Comparison of ENCODE assay signal across 8 cellular contexts in the genomic region with DNA sequence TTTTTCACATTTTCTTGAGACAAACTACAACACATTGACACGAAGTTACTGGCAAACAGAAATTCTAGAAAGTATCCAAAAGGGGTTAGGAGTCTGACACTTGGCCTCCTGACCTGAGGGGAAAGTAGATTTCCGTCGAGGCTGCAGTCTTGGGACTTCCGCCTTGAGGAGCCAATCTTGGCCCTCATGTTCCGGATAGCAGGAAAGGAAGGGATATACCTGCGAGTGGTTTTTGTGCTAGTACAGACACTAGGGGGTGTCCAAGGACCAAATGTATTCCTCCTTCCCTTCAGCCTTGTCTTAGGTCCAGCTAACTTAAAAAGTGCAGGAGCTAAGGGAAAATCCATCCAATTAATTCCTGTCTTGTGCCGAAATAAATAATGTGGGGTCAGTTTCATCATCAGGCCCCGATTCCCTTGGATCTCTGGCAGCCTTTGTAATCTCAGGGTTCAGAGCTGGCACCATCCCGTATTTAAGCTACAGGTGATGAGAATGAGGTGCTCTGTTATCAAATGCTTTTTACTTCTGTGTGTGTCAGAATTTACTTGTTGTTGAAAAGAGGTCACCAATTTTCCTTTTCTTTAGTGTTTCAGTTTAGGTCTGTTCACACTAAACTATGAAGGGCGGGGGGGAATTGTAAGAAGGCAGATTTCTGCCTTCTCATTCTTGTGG.
A peak's percentile ranks its signal among the peaks of the same experiment; 100 is the strongest.
DNase-seq lines count a peak whose midpoint lies in the region; FAIRE-seq and TF ChIP-seq lines count a peak whose summit lies in the region.

No MANE protein-coding gene starts in this region.

- H3K27ac ChIP-seq in HEK293 (ENCODE audit: extremely low read depth, low read depth, low read length): no peak overlapping the region

- H3K4me1 ChIP-seq in HEK293 (ENCODE audit: control insufficient read depth, insufficient read depth, low read length): no peaks in the 10 kb centered on the region

- DNase-seq in GM12865 (ENCODE audit: low read depth) (peak; percentile 66), OCI-M1 (lab: John Stamatoyannopoulos, UW) (peak; percentile 91), choroid plexus epithelial cell (ENCODE audit: low read depth) (peak; percentile 92), lung microvascular endothelial cell (ENCODE audit: low read depth in 2 of 2) (peak; percentile 69 to 80)
- DNase-seq in activated CD8-positive, alpha-beta memory T cell treated with anti-CD3 and anti-CD28 coated beads, Interleukin-2, amount 50 U/mL, for 48 hours: no peak

- POLR2A ChIA-PET in HEK293 (lab: Yijun Ruan, JAX): interaction anchor here (0.6 kb wide), 1 partner anchor 164 kb away, joined by 7 read pairs; no protein-coding TSS in a partner anchor

- H3K4me3 ChIP-seq in GM12865 (ENCODE audit: low read depth, low read length) (no peak overlapping the region), HEK293 (ENCODE audit: low read depth, low read length) (no peak overlapping the region), choroid plexus epithelial cell (ENCODE audit: low read depth, low read length) (no peak overlapping the region)

- no peaks in the 10 kb centered on the region for H3K36me3 ChIP-seq in HEK293 (ENCODE audit: control insufficient read depth in 2 of 2, insufficient read depth in 1 of 2, low read length in 2 of 2)

- FAIRE-seq in A204.1 (lab: Jason Lieb, UNC): peak; percentile 76

- TF ChIP-seq CTCF in GM12865 (IDR thresholded peaks at IDR 0.05; ENCODE audit: insufficient read depth, low read depth, low read length, missing control alignments) (peak; percentile 61), HEK293 (tag by site-specific recombination; IDR thresholded peaks at IDR 0.05) (peak; percentile 74), LNCAP (IDR thresholded peaks at IDR 0.05) (peak; percentile 45), choroid plexus epithelial cell (conservative IDR thresholded peaks at IDR 0.05; ENCODE audit: low read depth, low read length) (peak; percentile 88)

- CTCF ChIA-PET in HEK293 (lab: Yijun Ruan, JAX): interaction anchor here (0.7 to 1.8 kb wide), 11 partner anchors 14 to 497 kb away, joined by 3 to 9 read pairs (median 3); no protein-coding TSS in a partner anchor

- no peaks in the 10 kb centered on the region for H3K9me3 ChIP-seq in HEK293 (ENCODE audit: control insufficient read depth, insufficient read depth, low read depth, low read length)

TF ChIP-seq in HEK293, 187 proteins besides CTCF, POLR2A, EP300 and RAD21:
- TF ChIP-seq, protein P1, sequence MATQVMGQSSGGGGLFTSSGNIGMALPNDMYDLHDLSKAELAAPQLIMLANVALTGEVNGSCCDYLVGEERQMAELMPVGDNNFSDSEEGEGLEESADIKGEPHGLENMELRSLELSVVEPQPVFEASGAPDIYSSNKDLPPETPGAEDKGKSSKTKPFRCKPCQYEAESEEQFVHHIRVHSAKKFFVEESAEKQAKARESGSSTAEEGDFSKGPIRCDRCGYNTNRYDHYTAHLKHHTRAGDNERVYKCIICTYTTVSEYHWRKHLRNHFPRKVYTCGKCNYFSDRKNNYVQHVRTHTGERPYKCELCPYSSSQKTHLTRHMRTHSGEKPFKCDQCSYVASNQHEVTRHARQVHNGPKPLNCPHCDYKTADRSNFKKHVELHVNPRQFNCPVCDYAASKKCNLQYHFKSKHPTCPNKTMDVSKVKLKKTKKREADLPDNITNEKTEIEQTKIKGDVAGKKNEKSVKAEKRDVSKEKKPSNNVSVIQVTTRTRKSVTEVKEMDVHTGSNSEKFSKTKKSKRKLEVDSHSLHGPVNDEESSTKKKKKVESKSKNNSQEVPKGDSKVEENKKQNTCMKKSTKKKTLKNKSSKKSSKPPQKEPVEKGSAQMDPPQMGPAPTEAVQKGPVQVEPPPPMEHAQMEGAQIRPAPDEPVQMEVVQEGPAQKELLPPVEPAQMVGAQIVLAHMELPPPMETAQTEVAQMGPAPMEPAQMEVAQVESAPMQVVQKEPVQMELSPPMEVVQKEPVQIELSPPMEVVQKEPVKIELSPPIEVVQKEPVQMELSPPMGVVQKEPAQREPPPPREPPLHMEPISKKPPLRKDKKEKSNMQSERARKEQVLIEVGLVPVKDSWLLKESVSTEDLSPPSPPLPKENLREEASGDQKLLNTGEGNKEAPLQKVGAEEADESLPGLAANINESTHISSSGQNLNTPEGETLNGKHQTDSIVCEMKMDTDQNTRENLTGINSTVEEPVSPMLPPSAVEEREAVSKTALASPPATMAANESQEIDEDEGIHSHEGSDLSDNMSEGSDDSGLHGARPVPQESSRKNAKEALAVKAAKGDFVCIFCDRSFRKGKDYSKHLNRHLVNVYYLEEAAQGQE (tag by site-specific recombination; IDR thresholded peaks at IDR 0.05): peak; percentile 27; the same call in 1 of the 2 replicates
- TF ChIP-seq ZNF654 (tag by site-specific recombination; IDR thresholded peaks at IDR 0.05; ENCODE audit: low read depth) (peak; percentile 88), IKZF3 (tag by site-specific recombination; IDR thresholded peaks at IDR 0.05) (peak; percentile 72), ZFP37 (tag by site-specific recombination; IDR thresholded peaks at IDR 0.05) (0 out of 2 replicates have a peak, but pooled peaks have one; percentile 33), SCRT2 (tag by site-specific recombination; IDR thresholded peaks at IDR 0.05) (peak; percentile 71), ZNF792 (tag by site-specific recombination; IDR thresholded peaks at IDR 0.05) (no peak), SETDB1 (IDR thresholded peaks at IDR 0.05; ENCODE audit: insufficient read length, low read length) (peak; percentile 13), ZSCAN30 (tag by site-specific recombination; IDR thresholded peaks at IDR 0.05) (peak; percentile 68; the same call in 1 of the 2 replicates), ZBTB10 (tag by site-specific recombination; IDR thresholded peaks at IDR 0.05) (no peak)
- TF ChIP-seq, protein P2, sequence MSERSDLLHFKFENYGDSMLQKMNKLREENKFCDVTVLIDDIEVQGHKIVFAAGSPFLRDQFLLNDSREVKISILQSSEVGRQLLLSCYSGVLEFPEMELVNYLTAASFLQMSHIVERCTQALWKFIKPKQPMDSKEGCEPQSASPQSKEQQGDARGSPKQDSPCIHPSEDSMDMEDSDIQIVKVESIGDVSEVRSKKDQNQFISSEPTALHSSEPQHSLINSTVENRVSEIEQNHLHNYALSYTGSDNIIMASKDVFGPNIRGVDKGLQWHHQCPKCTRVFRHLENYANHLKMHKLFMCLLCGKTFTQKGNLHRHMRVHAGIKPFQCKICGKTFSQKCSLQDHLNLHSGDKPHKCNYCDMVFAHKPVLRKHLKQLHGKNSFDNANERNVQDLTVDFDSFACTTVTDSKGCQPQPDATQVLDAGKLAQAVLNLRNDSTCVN (tag by site-specific recombination; optimal IDR thresholded peaks at IDR 0.05): no peak
- TF ChIP-seq, protein P3, sequence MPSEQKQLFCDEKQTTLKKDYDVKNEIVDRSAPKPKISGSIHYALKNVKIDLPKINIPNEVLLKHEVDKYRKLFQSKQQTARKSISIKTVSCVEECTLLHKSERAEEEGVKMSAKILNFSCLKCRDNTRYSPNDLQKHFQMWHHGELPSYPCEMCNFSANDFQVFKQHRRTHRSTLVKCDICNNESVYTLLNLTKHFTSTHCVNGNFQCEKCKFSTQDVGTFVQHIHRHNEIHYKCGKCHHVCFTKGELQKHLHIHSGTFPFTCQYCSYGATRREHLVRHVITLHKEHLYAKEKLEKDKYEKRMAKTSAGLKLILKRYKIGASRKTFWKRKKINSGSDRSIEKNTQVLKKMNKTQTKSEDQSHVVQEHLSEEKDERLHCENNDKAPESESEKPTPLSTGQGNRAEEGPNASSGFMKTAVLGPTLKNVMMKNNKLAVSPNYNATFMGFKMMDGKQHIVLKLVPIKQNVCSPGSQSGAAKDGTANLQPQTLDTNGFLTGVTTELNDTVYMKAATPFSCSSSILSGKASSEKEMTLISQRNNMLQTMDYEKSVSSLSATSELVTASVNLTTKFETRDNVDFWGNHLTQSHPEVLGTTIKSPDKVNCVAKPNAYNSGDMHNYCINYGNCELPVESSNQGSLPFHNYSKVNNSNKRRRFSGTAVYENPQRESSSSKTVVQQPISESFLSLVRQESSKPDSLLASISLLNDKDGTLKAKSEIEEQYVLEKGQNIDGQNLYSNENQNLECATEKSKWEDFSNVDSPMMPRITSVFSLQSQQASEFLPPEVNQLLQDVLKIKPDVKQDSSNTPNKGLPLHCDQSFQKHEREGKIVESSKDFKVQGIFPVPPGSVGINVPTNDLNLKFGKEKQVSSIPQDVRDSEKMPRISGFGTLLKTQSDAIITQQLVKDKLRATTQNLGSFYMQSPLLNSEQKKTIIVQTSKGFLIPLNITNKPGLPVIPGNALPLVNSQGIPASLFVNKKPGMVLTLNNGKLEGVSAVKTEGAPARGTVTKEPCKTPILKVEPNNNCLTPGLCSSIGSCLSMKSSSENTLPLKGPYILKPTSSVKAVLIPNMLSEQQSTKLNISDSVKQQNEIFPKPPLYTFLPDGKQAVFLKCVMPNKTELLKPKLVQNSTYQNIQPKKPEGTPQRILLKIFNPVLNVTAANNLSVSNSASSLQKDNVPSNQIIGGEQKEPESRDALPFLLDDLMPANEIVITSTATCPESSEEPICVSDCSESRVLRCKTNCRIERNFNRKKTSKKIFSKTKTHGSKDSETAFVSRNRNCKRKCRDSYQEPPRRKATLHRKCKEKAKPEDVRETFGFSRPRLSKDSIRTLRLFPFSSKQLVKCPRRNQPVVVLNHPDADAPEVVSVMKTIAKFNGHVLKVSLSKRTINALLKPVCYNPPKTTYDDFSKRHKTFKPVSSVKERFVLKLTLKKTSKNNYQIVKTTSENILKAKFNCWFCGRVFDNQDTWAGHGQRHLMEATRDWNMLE (tag by site-specific recombination; conservative IDR thresholded peaks at IDR 0.05; ENCODE audit: low read depth): peak; percentile 66
